Comparison of ENCODE assay signal across 1 cellular context in the genomic region with DNA sequence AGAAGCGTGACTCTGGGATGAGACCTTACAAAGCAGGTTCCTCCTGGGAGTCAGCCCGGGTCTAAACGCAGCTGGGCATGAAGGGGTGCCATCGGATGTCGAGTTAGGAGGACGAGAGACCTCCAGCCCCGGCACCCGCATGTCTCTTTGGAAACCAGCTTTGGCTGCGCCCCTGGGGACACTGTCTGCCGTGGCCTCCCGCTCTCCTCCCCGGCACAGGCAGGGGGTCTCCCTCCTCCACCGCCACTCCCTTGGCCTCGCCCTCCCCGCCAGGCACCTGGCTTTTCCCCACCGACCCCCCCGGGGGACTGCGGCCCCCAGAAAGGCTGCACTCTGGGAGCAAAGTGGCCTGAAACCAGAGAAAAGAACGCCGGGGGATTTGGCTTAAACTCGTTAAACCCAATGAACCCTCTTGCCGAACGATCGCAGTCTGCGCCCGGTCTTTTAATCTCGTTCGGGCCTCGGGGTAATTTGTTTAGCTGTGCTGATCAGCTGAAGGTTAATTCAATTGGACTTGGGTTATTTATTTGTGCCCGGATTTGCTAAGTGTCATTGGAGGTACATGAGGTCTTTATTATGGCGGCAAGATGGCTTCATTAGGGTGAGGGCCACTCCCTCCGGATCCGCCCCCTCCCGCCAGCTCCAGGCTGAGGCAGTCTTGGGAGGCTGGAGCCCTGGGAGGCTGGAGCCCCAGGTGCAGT.
TF ChIP-seq lines count a peak whose summit lies in the region.

No MANE protein-coding gene starts in this region.

TF ChIP-seq in H1, 55 proteins besides CTCF, POLR2A, EP300 and RAD21:
- no peak for TF ChIP-seq SRF (IDR thresholded peaks at IDR 0.05; ENCODE audit: low read depth, low read length)
- TF ChIP-seq SIRT6 (IDR thresholded peaks at IDR 0.05; ENCODE audit: low read length): no peak
- TF ChIP-seq, protein P1, sequence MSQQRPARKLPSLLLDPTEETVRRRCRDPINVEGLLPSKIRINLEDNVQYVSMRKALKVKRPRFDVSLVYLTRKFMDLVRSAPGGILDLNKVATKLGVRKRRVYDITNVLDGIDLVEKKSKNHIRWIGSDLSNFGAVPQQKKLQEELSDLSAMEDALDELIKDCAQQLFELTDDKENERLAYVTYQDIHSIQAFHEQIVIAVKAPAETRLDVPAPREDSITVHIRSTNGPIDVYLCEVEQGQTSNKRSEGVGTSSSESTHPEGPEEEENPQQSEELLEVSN (IDR thresholded peaks at IDR 0.05): no peak
- no peak for TF ChIP-seq TAF1 (IDR thresholded peaks at IDR 0.05; ENCODE audit: low read depth, low read length)
- no peak for TF ChIP-seq FOSL1 (IDR thresholded peaks at IDR 0.05; ENCODE audit: insufficient read depth, low read depth, low read length)
- TF ChIP-seq TEAD4 (IDR thresholded peaks at IDR 0.05; ENCODE audit: low read depth, low read length): no peak
